1 cellular context compared by ENCODE assay signal in the genomic region with DNA sequence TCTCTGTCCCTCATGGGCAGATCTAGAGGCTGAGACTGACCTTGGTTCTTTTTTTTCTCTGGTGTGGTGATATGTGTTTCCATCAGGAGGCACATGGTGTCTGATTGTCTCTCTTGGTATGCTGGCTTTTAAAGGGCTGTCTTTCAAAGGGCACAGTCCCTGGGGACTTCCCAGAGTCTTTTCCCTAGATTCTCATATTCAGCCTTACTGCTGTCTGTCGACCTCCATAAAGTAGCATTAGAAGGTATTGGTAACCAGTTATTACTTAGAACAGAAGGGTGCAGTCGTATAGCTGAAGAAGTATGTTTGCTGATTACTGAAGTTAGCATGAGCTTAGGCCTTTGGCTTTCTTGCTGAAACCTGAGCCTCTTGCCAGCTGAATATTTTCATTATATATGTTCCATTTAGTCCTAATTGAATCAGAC.
TF ChIP-seq lines count a peak whose summit lies in the region.

No MANE protein-coding gene starts in this region.

TF ChIP-seq in IMR-90, 13 proteins besides CTCF, POLR2A, EP300 and RAD21 (continued from another document):
- no peak for TF ChIP-seq CEBPB (IDR thresholded peaks at IDR 0.05; ENCODE audit: low read depth, low read length)
- no peak for TF ChIP-seq MXI1 (IDR thresholded peaks at IDR 0.05; ENCODE audit: borderline replicate concordance, low read depth, low read length)
- no peak for TF ChIP-seq MAFK (IDR thresholded peaks at IDR 0.05; ENCODE audit: low read depth, low read length)
- TF ChIP-seq NFE2L2 (IDR thresholded peaks at IDR 0.05; ENCODE audit: low read depth, low read length): no peak
TF ChIP-seq in IMR-90: peak in this region for 0.
